In genomic region chr7:150376560-150376959, GRCh38 we compare ENCODE assay signal across 10 cellular contexts. TPM values are rescaled to one million over a fixed set of nuclear protein-coding genes. Genes with fewer than 3 reads are reported as not detected.
A peak's percentile ranks its signal among the peaks of the same experiment; 100 is the strongest.
DNase-seq lines count a peak whose midpoint lies in the region; ATAC-seq lines count a peak whose summit lies in the region.
"Had no signal": no experiment of that assay in that cellular context is flagged by ENCODE, and none has a peak within 500 bp of the region (broad histone marks: within the 10 kb centered on the region; RNA-seq: fewer than 3 reads in every experiment).

No MANE protein-coding gene starts in this region.

- no peak for ATAC-seq in stimulated activated naive CD8-positive, alpha-beta T cell treated with anti-CD3 and anti-CD28 coated beads, Interleukin-15, Interleukin-2, amounts not matched to agents 100 U/mL and 50 U/mL, for 24 hours
- no peak for ATAC-seq in activated T-helper 17 cell treated with anti-CD3 and anti-CD28 coated beads, Interleukin-2, amount 50 U/mL, for 72 hours (replicated peaks)
- no peak for ATAC-seq in HG03097 (IDR thresholded peaks at IDR 0.05; ENCODE audit: low FRiP score, unreplicated experiment)
- ATAC-seq: lower lobe of right lung had no signal

- H3K4me3 Mint-ChIP-seq in stimulated activated naive CD8-positive, alpha-beta T cell treated with anti-CD3 and anti-CD28 coated beads, Interleukin-15, Interleukin-2, amounts not matched to agents 100 ng/mL and 50 ng/mL, for 24 hours: peak overlapping the region; percentile 65
- H3K4me3 Mint-ChIP-seq in activated T-helper 17 cell treated with anti-CD3 and anti-CD28 coated beads, Interleukin-2, amount 50 U/mL, for 72 hours: peak overlapping the region; percentile 69

- no peak for DNase-seq in stimulated activated naive CD8-positive, alpha-beta T cell treated with anti-CD3 and anti-CD28 coated beads, Interleukin-15, Interleukin-2, amounts not matched to agents 100 U/mL and 50 U/mL, for 24 hours
- DNase-seq in occipital lobe (lab: John Stamatoyannopoulos, UW) (no peak), NCI-H2196 treated with DMSO at 0.1 percent for 48 hours (lab: John Stamatoyannopoulos, UW; ENCODE audit: unreplicated experiment) (no peak), NCI-H2227 (lab: John Stamatoyannopoulos, UW; ENCODE audit: unreplicated experiment) (no peak)
- DNase-seq: lower lobe of right lung, NCI-H1048 had no signal

- peaks cover 24% of the 10 kb centered on the region for H3K36me3 Mint-ChIP-seq in stimulated activated naive CD8-positive, alpha-beta T cell treated with anti-CD3 and anti-CD28 coated beads, Interleukin-15, Interleukin-2, amounts not matched to agents 100 ng/mL and 50 ng/mL, for 24 hours (ENCODE audit: low read depth)
- peaks cover 21% of the 10 kb centered on the region for H3K36me3 Mint-ChIP-seq in activated T-helper 17 cell treated with anti-CD3 and anti-CD28 coated beads, Interleukin-2, amount 50 U/mL, for 72 hours (ENCODE audit: low read depth)

- H3K27me3 ChIP-seq in mucosa of stomach (ENCODE audit: control insufficient read depth, insufficient read depth, low read length): no peaks in the 10 kb centered on the region

- H3K27ac Mint-ChIP-seq in stimulated activated naive CD8-positive, alpha-beta T cell treated with anti-CD3 and anti-CD28 coated beads, Interleukin-15, Interleukin-2, amounts not matched to agents 100 ng/mL and 50 ng/mL, for 24 hours: peak overlapping the region; percentile 89
- peak overlapping the region; percentile 81 for H3K27ac Mint-ChIP-seq in activated T-helper 17 cell treated with anti-CD3 and anti-CD28 coated beads, Interleukin-2, amount 50 U/mL, for 72 hours

- no peaks in the 10 kb centered on the region for H3K9me3 Mint-ChIP-seq in stimulated activated naive CD8-positive, alpha-beta T cell treated with anti-CD3 and anti-CD28 coated beads, Interleukin-15, Interleukin-2, amounts not matched to agents 100 ng/mL and 50 ng/mL, for 24 hours
- no peaks in the 10 kb centered on the region for H3K9me3 Mint-ChIP-seq in activated T-helper 17 cell treated with anti-CD3 and anti-CD28 coated beads, Interleukin-2, amount 50 U/mL, for 72 hours

- no peak overlapping the region for H3K4me3 ChIP-seq in mucosa of stomach (ENCODE audit: low read length)
- H3K4me3 ChIP-seq: lower lobe of right lung had no signal

- no peaks in the 10 kb centered on the region for H3K9me3 ChIP-seq in mucosa of stomach (ENCODE audit: control insufficient read depth, low read length)
- H3K9me3 ChIP-seq: lower lobe of right lung had no signal

- no peaks in the 10 kb centered on the region for H3K36me3 ChIP-seq in mucosa of stomach (ENCODE audit: control insufficient read depth, insufficient read depth, low read length)

- peak overlapping the region; percentile 3 for H3K9ac ChIP-seq in mucosa of stomach (ENCODE audit: low read length)

- H3K4me1 Mint-ChIP-seq in stimulated activated naive CD8-positive, alpha-beta T cell treated with anti-CD3 and anti-CD28 coated beads, Interleukin-15, Interleukin-2, amounts not matched to agents 100 ng/mL and 50 ng/mL, for 24 hours (ENCODE audit: low read depth): peaks cover 63% of the 10 kb centered on the region
- H3K4me1 Mint-ChIP-seq in activated T-helper 17 cell treated with anti-CD3 and anti-CD28 coated beads, Interleukin-2, amount 50 U/mL, for 72 hours: peaks cover 31% of the 10 kb centered on the region

- H3K4me1 ChIP-seq in mucosa of stomach (ENCODE audit: control insufficient read depth, insufficient read depth, low read length): peaks cover 48% of the 10 kb centered on the region

- no peaks in the 10 kb centered on the region for H3K27me3 Mint-ChIP-seq in stimulated activated naive CD8-positive, alpha-beta T cell treated with anti-CD3 and anti-CD28 coated beads, Interleukin-15, Interleukin-2, amounts not matched to agents 100 ng/mL and 50 ng/mL, for 24 hours
- H3K27me3 Mint-ChIP-seq in activated T-helper 17 cell treated with anti-CD3 and anti-CD28 coated beads, Interleukin-2, amount 50 U/mL, for 72 hours: no peaks in the 10 kb centered on the region

RNA-seq across cellular contexts. Expression of gene ZNF775, which starts 2.6 kb away (rescaled TPM):
- 1 to 10 TPM; 2.5 to 3.2 TPM for total RNA-seq in activated T-helper 17 cell treated with anti-CD3 and anti-CD28 coated beads, Interleukin-2, amount 50 U/mL, for 72 hours
- 10.6 TPM for total RNA-seq in occipital lobe

RNA-seq across cellular contexts. Expression of gene REPIN1, which starts 7.9 kb away (rescaled TPM):
- 10 to 100 TPM; 68.1 to 79.6 TPM for total RNA-seq in activated T-helper 17 cell treated with anti-CD3 and anti-CD28 coated beads, Interleukin-2, amount 50 U/mL, for 72 hours
- total RNA-seq in occipital lobe: 26.8 TPM

RNA-seq across cellular contexts. Expression of gene RARRES2, which starts 35.1 kb away (rescaled TPM):
- not detected for total RNA-seq in activated T-helper 17 cell treated with anti-CD3 and anti-CD28 coated beads, Interleukin-2, amount 50 U/mL, for 72 hours
- 6.2 TPM for total RNA-seq in occipital lobe

RNA-seq across cellular contexts. Expression of gene ACTR3C, which starts 53.2 kb away (rescaled TPM):
- total RNA-seq in activated T-helper 17 cell treated with anti-CD3 and anti-CD28 coated beads, Interleukin-2, amount 50 U/mL, for 72 hours: 10 to 100 TPM in 1 of 2 donors, 1 to 10 TPM in 1; 9.4 to 11.1 TPM
- total RNA-seq in occipital lobe: 7.3 TPM

RNA-seq across cellular contexts. Expression of gene LRRC61, which starts 53.4 kb away (rescaled TPM):
- 10 to 100 TPM; 32.7 to 61.6 TPM for total RNA-seq in activated T-helper 17 cell treated with anti-CD3 and anti-CD28 coated beads, Interleukin-2, amount 50 U/mL, for 72 hours
- 11.7 TPM for total RNA-seq in occipital lobe
